ENCODE assay signal across 19 cellular contexts in genomic region chr13:27791901-27792392, GRCh38. TPM values are rescaled to one million over a fixed set of nuclear protein-coding genes. Genes with fewer than 3 reads are reported as not detected.
DNase-seq lines count a peak whose midpoint lies in the region; ATAC-seq, FAIRE-seq and TF ChIP-seq lines count a peak whose summit lies in the region.
"Had no signal": no experiment of that assay in that cellular context is flagged by ENCODE, and none has a peak within 500 bp of the region (broad histone marks: within the 10 kb centered on the region; RNA-seq: fewer than 3 reads in every experiment).

No MANE protein-coding gene starts in this region.

- peaks cover 9% of the 10 kb centered on the region; the same call in 1 of the 2 replicates for H3K23me2 ChIP-seq in H1 (ENCODE audit: low read depth, low read length)

- peaks cover 22 to 50% of the 10 kb centered on the region in 2 experiments for H4K20me1 ChIP-seq in H1 (replicated peaks in 1 of 2; ENCODE audit: control insufficient read depth in 1 of 2, insufficient read depth in 2 of 2, low read length in 2 of 2)

- no peak overlapping the region for H4K5ac ChIP-seq in H1 (ENCODE audit: insufficient read length, low read depth, low read length)

- H2BK12ac ChIP-seq in H1 (ENCODE audit: low read depth, low read length): peak overlapping the region; percentile 50; the same call in 1 of the 2 replicates

- H3K9ac ChIP-seq in H1 (replicated peaks in 1 of 4; ENCODE audit: extremely low read depth in 1 of 4, low read depth in 3 of 4, low read length in 3 of 4): no peak overlapping the region

- FAIRE-seq in H1 (lab: Jason Lieb, UNC): no peak
- FAIRE-seq: D721Med had no signal

- no peak for ATAC-seq in T-helper 17 cell
- ATAC-seq in HG02870 (IDR thresholded peaks at IDR 0.05; ENCODE audit: unreplicated experiment): no peak

- no peak overlapping the region for H3K4ac ChIP-seq in H1 (replicated peaks; ENCODE audit: insufficient read length, low read depth, low read length)

- H3K4me3 ChIP-seq in H1 (ENCODE audit: extremely low read depth in 1 of 4, insufficient read depth in 2 of 4, low read depth in 3 of 4, low read length in 4 of 4) (no peak overlapping the region), spleen (peak overlapping the region in 5 of 8 donors; percentile 14 to 62 (median 34))
- H3K4me3 ChIP-seq: HAP-1 had no signal

- no peaks in the 10 kb centered on the region for H3K9me3 Mint-ChIP-seq in activated CD4-positive, alpha-beta T cell treated with anti-CD3 and anti-CD28 coated beads, Interleukin-2, amount 10 ng/mL, durations not matched to agents 7 days and 5 days

- H3K4me1 ChIP-seq in H1 (replicated peaks in 1 of 4; ENCODE audit: control insufficient read depth in 3 of 4, insufficient read depth in 4 of 4, low read length in 3 of 4) (peaks cover 9 to 49% (median 30%) of the 10 kb centered on the region in 4 experiments), spleen (peaks cover 17 to 56% (median 40%) of the 10 kb centered on the region in 6 donors)
- H3K4me1 ChIP-seq: HAP-1 had no signal

- H2AK5ac ChIP-seq in H1 (ENCODE audit: low read depth, low read length): peak overlapping the region; percentile 61; the same call in 1 of the 2 replicates

- H3K4me1 Mint-ChIP-seq in activated CD4-positive, alpha-beta T cell treated with anti-CD3 and anti-CD28 coated beads, Interleukin-2, amount 10 ng/mL, durations not matched to agents 7 days and 5 days: peaks cover 32% of the 10 kb centered on the region
- H3K4me1 Mint-ChIP-seq in T-helper 17 cell: peaks cover 43% of the 10 kb centered on the region

- no peak for TF ChIP-seq POLR2A in H1 (IDR thresholded peaks at IDR 0.05; ENCODE audit: control extremely low read depth in 1 of 2, low read depth in 2 of 2, low read length in 2 of 2)
- no peak for TF ChIP-seq POLR2A in spleen (IDR thresholded peaks at IDR 0.05)

- H3K27ac ChIP-seq in H1 (ENCODE audit: low read depth, low read length) (no peak overlapping the region), spleen (no peak overlapping the region)
- H3K27ac ChIP-seq: heart left ventricle, Peyer's patch, sigmoid colon had no signal

- no peak overlapping the region for H2BK15ac ChIP-seq in H1 (ENCODE audit: low read length)

- peak overlapping the region; percentile 49 to 60; a peak in 1 of 4 replicates for H3K4me2 ChIP-seq in H1 (ENCODE audit: insufficient read depth in 1 of 2, low read depth in 2 of 2, low read length in 2 of 2)

- no peak overlapping the region for H3K23ac ChIP-seq in H1 (ENCODE audit: insufficient read length)

- no peak overlapping the region for H2BK5ac ChIP-seq in H1 (ENCODE audit: low read depth, low read length)

- no peak for TF ChIP-seq CTCF in H1 (IDR thresholded peaks at IDR 0.05; ENCODE audit: control extremely low read depth in 1 of 3, insufficient read depth in 1 of 3, low read depth in 1 of 3, low read length in 3 of 3)
- no peak for TF ChIP-seq CTCF in spleen (IDR thresholded peaks at IDR 0.05 in 8 of 11, conservative IDR thresholded peaks at IDR 0.05 in 3 of 11)

- H3K79me1 ChIP-seq in H1 (ENCODE audit: low read depth, low read length): no peaks in the 10 kb centered on the region

- no peak overlapping the region for H3K18ac ChIP-seq in H1 (ENCODE audit: extremely low read depth, low read length)

- no peaks in the 10 kb centered on the region for H3K79me2 ChIP-seq in H1 (ENCODE audit: control insufficient read depth in 1 of 2, insufficient read depth in 2 of 2, low read length in 2 of 2)

- H4K8ac ChIP-seq in H1 (ENCODE audit: extremely low read depth, insufficient read depth, low read length): no peak overlapping the region

- H4K91ac ChIP-seq in H1 (replicated peaks; ENCODE audit: insufficient read length, low read length): no peak overlapping the region

- 16% methylated on average over 22 of the region's 22 CpGs; no CpG with 5 or more reads in 1 of the 2 experiments for WGBS in H1 (ENCODE audit: extremely low coverage in 1 of 2, insufficient coverage in 1 of 2, insufficient read length in 1 of 2, insufficient replicate concordance in 2 of 2, low coverage in 1 of 2, low lambda C conversion rate in 2 of 2, missing lambda C conversion rate in 1 of 2), 2 experiments
- 14 to 18% (median 16%) methylated on average over 22 of the region's 22 CpGs for WGBS in spleen, 5 donors

- no peak for DNase-seq in activated CD4-positive, alpha-beta T cell treated with anti-CD3 and anti-CD28 coated beads, Interleukin-2, amount 10 ng/mL, durations not matched to agents 7 days and 5 days
- no peak for DNase-seq in activated CD4-positive, alpha-beta T cell treated with anti-CD3 and anti-CD28 coated beads for 48 hours
- no peak for DNase-seq in T-helper 17 cell
- DNase-seq in H1 (ENCODE audit: low read depth in 1 of 2, low spot score in 2 of 2): no peak
- no peak for DNase-seq in spleen
- no peak for DNase-seq in SW480 (ENCODE audit: low spot score)
- DNase-seq in stimulated activated naive CD4-positive, alpha-beta T cell treated with Interleukin-2 at 50 U/mL for 16 hours (lab: John Stamatoyannopoulos, UW): no peak
- DNase-seq: NCI-H524 treated with DMSO at 0.1 percent for 48 hours, sigmoid colon, SW 1271 had no signal

- H2BK20ac ChIP-seq in H1 (ENCODE audit: low read length): 0 out of 2 replicates have a peak overlapping the region, but pooled peaks have one; percentile 48

- H3K56ac ChIP-seq in H1 (replicated peaks; ENCODE audit: insufficient read length, low read depth, low read length): no peak overlapping the region

- POLR2A ChIA-PET in activated CD4-positive, alpha-beta T cell treated with anti-CD3 and anti-CD28 coated beads, Interleukin-2, amount 10 ng/mL, durations not matched to agents 7 days and 5 days (lab: Charles Lee): no interaction called here
- POLR2A ChIA-PET in H1 (lab: Charles Lee; ENCODE audit: partially characterized antibody): no interaction called here

- intact Hi-C loops in spleen (cut with DNase I; ENCODE audit: low total_unique reads): no loop called here

- CTCF ChIA-PET in activated CD4-positive, alpha-beta T cell treated with anti-CD3 and anti-CD28 coated beads, Interleukin-2, amount 10 ng/mL, durations not matched to agents 7 days and 5 days (lab: Charles Lee): interaction anchor here (0.6 kb wide), 1 partner anchor 140 kb away, joined by 4 read pairs; no protein-coding TSS in a partner anchor
- CTCF ChIA-PET in H1 (lab: Charles Lee; ENCODE audit: partially characterized antibody): interaction anchor here (1.6 to 23.4 kb wide), 4 partner anchors 10 to 180 kb away, joined by 4 to 345 read pairs (median 8); no protein-coding TSS in a partner anchor

- peaks cover 0 to 4% (median 0%) of the 10 kb centered on the region in 4 experiments; a peak in 1 of 8 replicates for H3K36me3 ChIP-seq in H1 (ENCODE audit: control insufficient read depth in 2 of 4, insufficient read depth in 4 of 4, low read length in 3 of 4)
- no peaks in the 10 kb centered on the region for H3K36me3 ChIP-seq in spleen
- H3K36me3 ChIP-seq: HAP-1, heart left ventricle, Peyer's patch, sigmoid colon had no signal

- H3K27ac Mint-ChIP-seq in activated CD4-positive, alpha-beta T cell treated with anti-CD3 and anti-CD28 coated beads, Interleukin-2, amount 10 ng/mL, durations not matched to agents 7 days and 5 days: peak overlapping the region; percentile 42
- H3K27ac Mint-ChIP-seq in T-helper 17 cell: no peak overlapping the region

- peaks cover 80% of the 10 kb centered on the region for H3K27me3 Mint-ChIP-seq in activated CD4-positive, alpha-beta T cell treated with anti-CD3 and anti-CD28 coated beads, Interleukin-2, amount 10 ng/mL, durations not matched to agents 7 days and 5 days
- peaks cover 77% of the 10 kb centered on the region for H3K27me3 Mint-ChIP-seq in T-helper 17 cell

- no peak overlapping the region for H2BK120ac ChIP-seq in H1 (replicated peaks; ENCODE audit: low read depth, low read length)

- no peaks in the 10 kb centered on the region for H3K9me3 ChIP-seq in T-helper 17 cell (ENCODE audit: control insufficient read depth, low read length, poor library complexity, severe bottlenecking)
- no peaks in the 10 kb centered on the region for H3K9me3 ChIP-seq in H1 (ENCODE audit: insufficient read depth in 2 of 2, low read depth in 1 of 2, low read length in 1 of 2)
- peaks cover 0 to 6% (median 0%) of the 10 kb centered on the region in 8 donors for H3K9me3 ChIP-seq in spleen
- H3K9me3 ChIP-seq: HAP-1, heart left ventricle, Peyer's patch, sigmoid colon had no signal

- no peaks in the 10 kb centered on the region for H3K36me3 Mint-ChIP-seq in activated CD4-positive, alpha-beta T cell treated with anti-CD3 and anti-CD28 coated beads, Interleukin-2, amount 10 ng/mL, durations not matched to agents 7 days and 5 days (ENCODE audit: low read depth)
- H3K36me3 Mint-ChIP-seq in T-helper 17 cell (ENCODE audit: low read depth): peaks cover 20% of the 10 kb centered on the region

- H2AFZ ChIP-seq in H1 (ENCODE audit: low read length): no peak overlapping the region

- H3K27me3 ChIP-seq in H1 (replicated peaks in 1 of 4; ENCODE audit: control insufficient read depth in 3 of 4, extremely low read depth in 1 of 4, insufficient read depth in 3 of 4, low read length in 3 of 4): peaks cover 91 to 98% (median 97%) of the 10 kb centered on the region in 4 experiments
- peaks cover 16 to 98% (median 90%) of the 10 kb centered on the region in 7 donors for H3K27me3 ChIP-seq in spleen (replicated peaks in 1 of 7)

- peak overlapping the region; percentile 78 for H3K4me3 Mint-ChIP-seq in activated CD4-positive, alpha-beta T cell treated with anti-CD3 and anti-CD28 coated beads, Interleukin-2, amount 10 ng/mL, durations not matched to agents 7 days and 5 days
- peak overlapping the region; percentile 92 for H3K4me3 Mint-ChIP-seq in T-helper 17 cell

- no peak overlapping the region for H3K14ac ChIP-seq in H1 (ENCODE audit: insufficient read length)

- no peak for TF ChIP-seq EP300 in H1 (IDR thresholded peaks at IDR 0.05; ENCODE audit: borderline replicate concordance in 1 of 2, low read depth in 2 of 2, low read length in 2 of 2)

- no peak for TF ChIP-seq RAD21 in H1 (IDR thresholded peaks at IDR 0.05 in 1 of 2, conservative IDR thresholded peaks at IDR 0.05 in 1 of 2; ENCODE audit: low read depth in 2 of 2, low read length in 2 of 2)

TF ChIP-seq in H1, 55 proteins besides CTCF, POLR2A, EP300 and RAD21 (continues in another document):
- peak; percentile 41 for TF ChIP-seq RNF2 (IDR thresholded peaks at IDR 0.05; ENCODE audit: borderline replicate concordance, low read depth, low read length, missing control alignments, poor library complexity, severe bottlenecking)

RNA-seq across cellular contexts. Expression of gene GSX1, which starts 0.3 kb away (rescaled TPM):
- total RNA-seq in activated CD4-positive, alpha-beta T cell treated with anti-CD3 and anti-CD28 coated beads, Interleukin-2, amount 10 ng/mL, durations not matched to agents 7 days and 5 days: not detected
- total RNA-seq in T-helper 17 cell (not detected), spleen (not detected)
- total RNA-seq in H1 (2021; fragmentation: NEBNext Ultra II Directional; extraction: Animal tissue kit (Norgen Biotek cat#: 25700)): not detected in 2 replicates
- polyA plus RNA-seq in H1 (2011; rRNA removed) (0.08 TPM in 1 of 2 replicates, not detected in the other), spleen (not detected)
- not detected for polyA plus RNA-seq in H1 (2011; cell fraction: cytosol; rRNA removed)
- not detected for polyA plus RNA-seq in H1 (2011; cell fraction: nucleus; rRNA removed)
- not detected in 4 replicates for polyA plus RNA-seq in H1 (2012, experiment 1 of 2)
- not detected for polyA plus RNA-seq in H1 (2012, experiment 2 of 2)
- not detected for polyA plus RNA-seq in H1 (2013, experiment 1 of 2)
- polyA plus RNA-seq in H1 (2013, experiment 2 of 2): not detected
- not detected in 2 replicates for polyA minus RNA-seq in H1 (2011; rRNA and poly(A)+ RNA removed)
- not detected for polyA minus RNA-seq in H1 (2011; cell fraction: cytosol; rRNA and poly(A)+ RNA removed)
- not detected for polyA minus RNA-seq in H1 (2011; cell fraction: nucleus; rRNA and poly(A)+ RNA removed)
- total RNA-seq: A673, chondrocyte, epithelial cell of proximal tubule, heart left ventricle, LHCN-M2, Peyer's patch, sigmoid colon had no signal
- polyA plus RNA-seq: heart left ventricle, sigmoid colon had no signal

Comparison
In these comparisons a context has a peak if more than half of its experiments do, and no peak if none do; other contexts are left out.
1. H3K4me3 ChIP-seq: peak in spleen (5 of 8); none in H1 (0 of 4).